Comparison of ENCODE assay signal across 15 cellular contexts in the genomic region with DNA sequence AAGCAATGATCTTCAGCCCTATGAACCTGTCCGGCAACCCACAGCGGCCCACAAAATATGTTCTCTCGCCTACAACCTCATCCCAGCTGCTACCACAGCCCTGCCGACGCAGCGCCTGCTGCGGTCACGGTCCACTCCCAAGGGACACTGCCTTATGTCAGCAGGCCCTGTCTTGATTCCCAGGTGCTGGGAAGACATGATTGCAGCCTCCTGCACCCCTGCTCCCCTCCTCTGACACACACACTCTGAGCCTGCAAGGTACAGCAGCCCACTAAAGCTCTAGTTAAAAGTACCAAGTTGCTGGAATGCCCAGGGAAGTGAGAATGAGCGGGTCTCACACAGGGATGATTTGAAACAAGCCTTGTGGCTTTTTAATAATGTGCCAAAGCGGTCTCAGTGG.
DNase-seq lines count a peak whose midpoint lies in the region; ATAC-seq and TF ChIP-seq lines count a peak whose summit lies in the region.
"Had no signal": no experiment of that assay in that cellular context is flagged by ENCODE, and none has a peak within 500 bp of the region (broad histone marks: within the 10 kb centered on the region; RNA-seq: fewer than 3 reads in every experiment).

No MANE protein-coding gene starts in this region.

- H3K9me3 Mint-ChIP-seq in brain: no peaks in the 10 kb centered on the region
- H3K9me3 Mint-ChIP-seq in stimulated activated memory B cell treated with anti-CD40 and anti-IgM and Interleukin-4, amounts not matched to agents 10 μg/mL and 1 μg/mL and 100 μg/mL, for 72 hours: no peaks in the 10 kb centered on the region
- H3K9me3 Mint-ChIP-seq in T-helper 2 cell treated with Interferon-gamma antibody and Interleukin-4, amounts not matched to agents 5 μg/mL and 100 μg/mL, for 36 hours: no peaks in the 10 kb centered on the region
- H3K9me3 Mint-ChIP-seq: activated CD4-positive, alpha-beta T cell treated with anti-CD3 and anti-CD28 coated beads, Interleukin-2, amount 10 ng/mL, durations not matched to agents 24 days and 14 days; activated T-cell treated with anti-CD3 and anti-CD28 coated beads, Interleukin-2, amount 50 U/mL, for 72 hours had no signal

- H3K4me1 ChIP-seq in heart left ventricle: no peaks in the 10 kb centered on the region
- H3K4me1 ChIP-seq: heart right ventricle had no signal

- H3K9me3 ChIP-seq in heart left ventricle: no peaks in the 10 kb centered on the region
- H3K9me3 ChIP-seq: heart right ventricle, suprapubic skin had no signal

- TF ChIP-seq CTCF in brain (conservative IDR thresholded peaks at IDR 0.05) (no peak), heart left ventricle (IDR thresholded peaks at IDR 0.05) (no peak)

- H3K36me3 Mint-ChIP-seq in brain: no peaks in the 10 kb centered on the region
- no peaks in the 10 kb centered on the region for H3K36me3 Mint-ChIP-seq in stimulated activated memory B cell treated with anti-CD40 and anti-IgM and Interleukin-4, amounts not matched to agents 10 μg/mL and 1 μg/mL and 100 μg/mL, for 72 hours
- H3K36me3 Mint-ChIP-seq in T-helper 2 cell treated with Interferon-gamma antibody and Interleukin-4, amounts not matched to agents 5 μg/mL and 100 μg/mL, for 36 hours (ENCODE audit: low read depth): no peaks in the 10 kb centered on the region

- intact Hi-C loops in heart left ventricle (cut with DNase I): no loop called here

- H3K27me3 Mint-ChIP-seq in brain: no peaks in the 10 kb centered on the region
- no peaks in the 10 kb centered on the region for H3K27me3 Mint-ChIP-seq in stimulated activated memory B cell treated with anti-CD40 and anti-IgM and Interleukin-4, amounts not matched to agents 10 μg/mL and 1 μg/mL and 100 μg/mL, for 72 hours
- no peaks in the 10 kb centered on the region for H3K27me3 Mint-ChIP-seq in T-helper 2 cell treated with Interferon-gamma antibody and Interleukin-4, amounts not matched to agents 5 μg/mL and 100 μg/mL, for 36 hours (ENCODE audit: low read depth)
- H3K27me3 Mint-ChIP-seq: activated CD4-positive, alpha-beta T cell treated with anti-CD3 and anti-CD28 coated beads, Interleukin-2, amount 10 ng/mL, durations not matched to agents 24 days and 14 days had no signal

- H3K4me3 ChIP-seq in heart left ventricle: no peak overlapping the region
- H3K4me3 ChIP-seq: heart right ventricle, suprapubic skin had no signal

- peak overlapping the region; percentile 75 to 99 (median 96) for H3K27ac Mint-ChIP-seq in brain
- peak overlapping the region; percentile 82 for H3K27ac Mint-ChIP-seq in stimulated activated memory B cell treated with anti-CD40 and anti-IgM and Interleukin-4, amounts not matched to agents 10 μg/mL and 1 μg/mL and 100 μg/mL, for 72 hours
- H3K27ac Mint-ChIP-seq in T-helper 2 cell treated with Interferon-gamma antibody and Interleukin-4, amounts not matched to agents 5 μg/mL and 100 μg/mL, for 36 hours: no peak overlapping the region
- H3K27ac Mint-ChIP-seq: activated CD4-positive, alpha-beta T cell treated with anti-CD3 and anti-CD28 coated beads, Interleukin-2, amount 10 ng/mL, durations not matched to agents 24 days and 14 days; activated T-cell treated with anti-CD3 and anti-CD28 coated beads, Interleukin-2, amount 50 U/mL, for 72 hours had no signal

- no peak overlapping the region for H3K27ac ChIP-seq in heart left ventricle
- H3K27ac ChIP-seq: heart right ventricle, KMS-11, suprapubic skin had no signal

- H3K27me3 ChIP-seq in heart left ventricle: no peaks in the 10 kb centered on the region
- H3K27me3 ChIP-seq: heart right ventricle, suprapubic skin had no signal

- peaks cover 71% of the 10 kb centered on the region for H3K4me1 Mint-ChIP-seq in brain
- H3K4me1 Mint-ChIP-seq in stimulated activated memory B cell treated with anti-CD40 and anti-IgM and Interleukin-4, amounts not matched to agents 10 μg/mL and 1 μg/mL and 100 μg/mL, for 72 hours: peaks cover 28% of the 10 kb centered on the region
- no peaks in the 10 kb centered on the region for H3K4me1 Mint-ChIP-seq in T-helper 2 cell treated with Interferon-gamma antibody and Interleukin-4, amounts not matched to agents 5 μg/mL and 100 μg/mL, for 36 hours (ENCODE audit: low read depth)
- H3K4me1 Mint-ChIP-seq: activated CD4-positive, alpha-beta T cell treated with anti-CD3 and anti-CD28 coated beads, Interleukin-2, amount 10 ng/mL, durations not matched to agents 24 days and 14 days had no signal

- no peak for DNase-seq in T-helper 2 cell treated with Interferon-gamma antibody and Interleukin-4, amounts not matched to agents 5 μg/mL and 100 μg/mL, for 36 hours (ENCODE audit: low spot score)
- DNase-seq in heart left ventricle: no peak
- no peak for DNase-seq in NOMO-1 treated with dmso at 0.1 percent for 144 hours (lab: John Stamatoyannopoulos, UW; ENCODE audit: unreplicated experiment)
- DNase-seq: activated CD4-positive, alpha-beta T cell treated with anti-CD3 and anti-CD28 coated beads, Interleukin-2, amount 10 ng/mL, durations not matched to agents 24 days and 14 days; activated T-cell treated with anti-CD3 and anti-CD28 coated beads, Interleukin-2, amount 50 U/mL, for 72 hours; heart right ventricle; SIG-M5; T-helper 9 cell had no signal

- no peaks in the 10 kb centered on the region for H3K36me3 ChIP-seq in heart left ventricle
- H3K36me3 ChIP-seq: heart right ventricle, suprapubic skin had no signal

- H3K4me3 Mint-ChIP-seq in brain: peak overlapping the region in 4 of 5 experiments; percentile 1 to 77 (median 75)
- H3K4me3 Mint-ChIP-seq in stimulated activated memory B cell treated with anti-CD40 and anti-IgM and Interleukin-4, amounts not matched to agents 10 μg/mL and 1 μg/mL and 100 μg/mL, for 72 hours: peak overlapping the region; percentile 4
- H3K4me3 Mint-ChIP-seq in T-helper 2 cell treated with Interferon-gamma antibody and Interleukin-4, amounts not matched to agents 5 μg/mL and 100 μg/mL, for 36 hours: no peak overlapping the region
- H3K4me3 Mint-ChIP-seq: activated CD4-positive, alpha-beta T cell treated with anti-CD3 and anti-CD28 coated beads, Interleukin-2, amount 10 ng/mL, durations not matched to agents 24 days and 14 days; activated T-cell treated with anti-CD3 and anti-CD28 coated beads, Interleukin-2, amount 50 U/mL, for 72 hours had no signal

- ATAC-seq in GM18907 (IDR thresholded peaks at IDR 0.05; ENCODE audit: unreplicated experiment) (peak; percentile 67), HG03442 (IDR thresholded peaks at IDR 0.05; ENCODE audit: unreplicated experiment) (peak; percentile 38), heart left ventricle (no peak)
- peak; percentile 56 for ATAC-seq in stimulated activated memory B cell treated with anti-CD40 and anti-IgM and Interleukin-4, amounts not matched to agents 10 μg/mL and 1 μg/mL and 100 μg/mL, for 72 hours
- ATAC-seq: activated T-cell treated with anti-CD3 and anti-CD28 coated beads, Interleukin-2, amount 50 U/mL, for 72 hours; esophagus mucosa had no signal

- TF ChIP-seq POLR2A in heart left ventricle (IDR thresholded peaks at IDR 0.05): no peak

- 91 to 95% (median 92%) methylated on average over 10 of the region's 10 CpGs for WGBS in heart left ventricle, 4 donors

Comparison
In these comparisons a context has a peak if more than half of its experiments do, and no peak if none do; other contexts are left out.
1. ATAC-seq: peak in GM18907 (single experiment), HG03442 (single experiment) and stimulated activated memory B cell treated with anti-CD40 and anti-IgM and Interleukin-4, amounts not matched to agents 10 μg/mL and 1 μg/mL and 100 μg/mL, for 72 hours (single experiment); none in heart left ventricle (0 of 4).